In the genomic region with DNA sequence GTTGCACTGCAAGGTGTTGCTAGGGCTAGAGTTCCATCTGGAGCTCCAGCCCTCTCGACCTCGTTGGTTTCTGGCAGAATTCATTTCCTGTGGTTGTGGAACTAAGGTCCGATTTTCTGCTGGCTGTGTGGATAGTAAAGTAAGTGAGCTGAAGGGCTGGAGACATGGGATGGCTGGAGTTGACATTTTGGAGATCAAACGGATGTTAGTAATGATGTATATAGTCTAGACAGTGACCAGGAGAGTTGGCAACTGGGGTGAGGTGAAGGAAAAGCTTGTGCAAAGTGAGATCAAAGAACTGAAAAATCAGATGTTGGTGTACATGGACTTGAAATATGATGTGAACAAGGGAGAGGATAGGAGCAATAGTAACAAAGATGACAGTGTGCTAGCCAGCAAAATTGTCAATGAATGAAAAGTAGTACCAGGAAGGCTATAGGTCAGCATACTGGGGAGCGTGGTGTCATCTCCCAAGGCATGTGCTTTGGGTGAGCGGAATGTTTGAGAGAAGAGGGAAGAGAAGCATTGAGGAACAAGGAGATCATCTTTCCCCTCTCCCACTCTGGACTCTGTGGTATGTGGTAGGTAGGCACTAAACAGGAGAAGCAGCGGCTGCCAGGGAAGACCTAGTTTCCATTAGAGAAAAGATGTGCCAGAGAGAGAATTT, we compare ENCODE assay signal across 14 cellular contexts. TPM values are rescaled to one million over a fixed set of nuclear protein-coding genes. Genes with fewer than 3 reads are reported as not detected.
A peak's percentile ranks its signal among the peaks of the same experiment; 100 is the strongest.
DNase-seq lines count a peak whose midpoint lies in the region; ATAC-seq and TF ChIP-seq lines count a peak whose summit lies in the region.
"Had no signal": no experiment of that assay in that cellular context is flagged by ENCODE, and none has a peak within 500 bp of the region (broad histone marks: within the 10 kb centered on the region; RNA-seq: fewer than 3 reads in every experiment).

No MANE protein-coding gene starts in this region.

- peaks cover 0 to 15% (median 3%) of the 10 kb centered on the region in 11 experiments; a peak in 8 of 22 replicates for H3K9me3 ChIP-seq in BLaER1 treated with 17β-estradiol and CSF1 and Interleukin-3, amounts not matched to agents 10 nM and 100 nM (replicated peaks in 1 of 11)
- no peaks in the 10 kb centered on the region for H3K9me3 ChIP-seq in SU-DHL-6 (ENCODE audit: insufficient read depth, low read length)
- H3K9me3 ChIP-seq in mammary epithelial cell (replicated peaks; ENCODE audit: insufficient read depth, low read length): no peaks in the 10 kb centered on the region
- H3K9me3 ChIP-seq: adrenal gland, tibial artery had no signal

- peaks cover 41 to 53% (median 44%) of the 10 kb centered on the region in 10 experiments for H3K4me1 ChIP-seq in BLaER1 treated with 17β-estradiol and CSF1 and Interleukin-3, amounts not matched to agents 10 nM and 100 nM
- no peaks in the 10 kb centered on the region for H3K4me1 ChIP-seq in mammary epithelial cell (ENCODE audit: insufficient read depth, low read length)
- H3K4me1 ChIP-seq: adrenal gland, tibial artery had no signal

- dilution Hi-C loops in mammary epithelial cell (cut with HindIII; ENCODE audit: low sequenced_read_pairs): loop anchor here (5.0 kb wide), 1 partner anchor 375 kb away; no protein-coding TSS in a partner anchor

- peak overlapping the region in 3 of 11 experiments; percentile 13 to 43 (median 23); a peak in 2 of 22 replicates for H3K27ac ChIP-seq in BLaER1 treated with 17β-estradiol and CSF1 and Interleukin-3, amounts not matched to agents 10 nM and 100 nM
- H3K27ac ChIP-seq in SU-DHL-6 (ENCODE audit: low read depth, low read length) (peak overlapping the region; percentile 96), mammary epithelial cell (ENCODE audit: insufficient read depth, low read depth, low read length) (no peak overlapping the region)
- H3K27ac ChIP-seq: tibial artery had no signal

- intact Hi-C loops in mammary epithelial cell (cut with micrococcal nuclease): no loop called here

- TF ChIP-seq CTCF in SU-DHL-6 (IDR thresholded peaks at IDR 0.05; ENCODE audit: insufficient read depth, low read length, poor library complexity, severe bottlenecking) (no peak), mammary epithelial cell (conservative IDR thresholded peaks at IDR 0.05 in 1 of 2, IDR thresholded peaks at IDR 0.05 in 1 of 2; ENCODE audit: extremely low read depth in 1 of 2, insufficient read depth in 1 of 2, low read depth in 1 of 2, low read length in 2 of 2) (no peak), GM20000 (IDR thresholded peaks at IDR 0.05; ENCODE audit: extremely low read depth, missing control alignments) (no peak)

- DNase-seq in mammary epithelial cell (no peak), NOMO-1 treated with dmso at 0.1 percent for 144 hours (lab: John Stamatoyannopoulos, UW; ENCODE audit: unreplicated experiment) (no peak), GM20000 (ENCODE audit: low spot score) (no peak)
- DNase-seq in stimulated activated CD4-positive, alpha-beta T cell treated with anti-CD3 and anti-CD28 coated beads, Interleukin-15, amount 100 ng/mL, for 24 hours: no peak
- DNase-seq: C1 segment of cervical spinal cord, HCEC 1CT, NCI-H2081, tibial artery had no signal

- in situ Hi-C loops in mammary epithelial cell (cut with MboI; ENCODE audit: low sequenced_read_pairs in 2 of 2): no loop called here

- no peak overlapping the region for H2AFZ ChIP-seq in SU-DHL-6 (ENCODE audit: low read depth, low read length, severe bottlenecking)
- no peak overlapping the region for H2AFZ ChIP-seq in mammary epithelial cell (ENCODE audit: low read depth, low read length)

- no peaks in the 10 kb centered on the region for H3K9me2 ChIP-seq in SU-DHL-6 (replicated peaks; ENCODE audit: insufficient read depth, low read length)

- peak overlapping the region in 2 of 10 experiments; percentile 1 to 29; a peak in 4 of 20 replicates for H3K4me3 ChIP-seq in BLaER1 treated with 17β-estradiol and CSF1 and Interleukin-3, amounts not matched to agents 10 nM and 100 nM
- peak overlapping the region; percentile 47 for H3K4me3 ChIP-seq in SU-DHL-6 (ENCODE audit: insufficient read depth, low read length, poor library complexity, severe bottlenecking)
- no peak overlapping the region for H3K4me3 ChIP-seq in mammary epithelial cell (replicated peaks in 1 of 3; ENCODE audit: insufficient read depth in 1 of 3, low read depth in 2 of 3, low read length in 3 of 3)
- H3K4me3 ChIP-seq: adrenal gland, lung, tibial artery had no signal

- BruUV-seq in mammary epithelial cell (replicated peaks; lab: Mats Ljungman, UMichigan): no TSS peak

- 84% methylated on average over 7 of the region's 7 CpGs for WGBS in mammary epithelial cell (ENCODE audit: low coverage, missing lambda C conversion rate)

- ATAC-seq in GM19043 (IDR thresholded peaks at IDR 0.05; ENCODE audit: low read depth, unreplicated experiment) (peak; percentile 24), HG02870 (IDR thresholded peaks at IDR 0.05; ENCODE audit: unreplicated experiment) (peak; percentile 22)

- peaks cover 85% of the 10 kb centered on the region for H3K79me2 ChIP-seq in SU-DHL-6 (ENCODE audit: insufficient read depth, low read length)
- peaks cover 64% of the 10 kb centered on the region for H3K79me2 ChIP-seq in mammary epithelial cell (ENCODE audit: insufficient read depth, low read length)

- H3K27me3 ChIP-seq in BLaER1 treated with 17β-estradiol and CSF1 and Interleukin-3, amounts not matched to agents 10 nM and 100 nM: no peaks in the 10 kb centered on the region
- H3K27me3 ChIP-seq in SU-DHL-6 (ENCODE audit: low read length) (no peaks in the 10 kb centered on the region), mammary epithelial cell (ENCODE audit: insufficient read depth, low read length) (no peaks in the 10 kb centered on the region)
- H3K27me3 ChIP-seq: adrenal gland, tibial artery had no signal

- peaks cover 64% of the 10 kb centered on the region for H3F3A ChIP-seq in SU-DHL-6 (ENCODE audit: insufficient read depth)

- H3K9ac ChIP-seq in BLaER1 treated with 17β-estradiol and CSF1 and Interleukin-3, amounts not matched to agents 10 nM and 100 nM: peak overlapping the region in 3 of 11 experiments; percentile 0 to 32 (median 11); a peak in 1 of 22 replicates
- peak overlapping the region; percentile 58 for H3K9ac ChIP-seq in SU-DHL-6 (ENCODE audit: low read length)
- no peak overlapping the region for H3K9ac ChIP-seq in mammary epithelial cell (ENCODE audit: insufficient read depth, low read length)

- H4K20me1 ChIP-seq in BLaER1 treated with 17β-estradiol and CSF1 and Interleukin-3, amounts not matched to agents 10 nM and 100 nM: peaks cover 0 to 51% (median 14%) of the 10 kb centered on the region in 11 experiments; a peak in 15 of 22 replicates
- no peaks in the 10 kb centered on the region for H4K20me1 ChIP-seq in SU-DHL-6 (ENCODE audit: low read depth, low read length)
- H4K20me1 ChIP-seq in mammary epithelial cell (ENCODE audit: insufficient read depth, low read length): no peaks in the 10 kb centered on the region

- peaks cover 13 to 75% (median 44%) of the 10 kb centered on the region in 11 experiments for H3K36me3 ChIP-seq in BLaER1 treated with 17β-estradiol and CSF1 and Interleukin-3, amounts not matched to agents 10 nM and 100 nM
- H3K36me3 ChIP-seq in SU-DHL-6 (ENCODE audit: low read length) (peaks cover 7% of the 10 kb centered on the region; the same call in 1 of the 2 replicates), mammary epithelial cell (ENCODE audit: insufficient read depth, low read length) (peaks cover 9% of the 10 kb centered on the region)
- H3K36me3 ChIP-seq: adrenal gland had no signal

- CTCF ChIA-PET in mammary epithelial cell (lab: Charles Lee; ENCODE audit: low non-redundant PET): no interaction called here

- H3K4me2 ChIP-seq in BLaER1 treated with 17β-estradiol and CSF1 and Interleukin-3, amounts not matched to agents 10 nM and 100 nM: peak overlapping the region; percentile 60 to 98 (median 78)
- H3K4me2 ChIP-seq in SU-DHL-6 (ENCODE audit: low read depth, low read length, poor library complexity, severe bottlenecking) (peak overlapping the region; percentile 84), mammary epithelial cell (ENCODE audit: insufficient read depth, low read depth, low read length) (no peak overlapping the region)

RNA-seq across cellular contexts. Expression of a gene that starts 7.8 kb away (rescaled TPM):
- 10 to 100 TPM; 10.8 to 14.9 TPM for total RNA-seq in mammary epithelial cell
- 6.7 TPM for polyA plus RNA-seq in mammary epithelial cell
- polyA minus RNA-seq in mammary epithelial cell: 3.4 TPM

RNA-seq across cellular contexts. Expression of a gene that starts 7.9 kb away (rescaled TPM):
- total RNA-seq in mammary epithelial cell: 1 to 10 TPM; 4.3 to 7.4 TPM
- polyA plus RNA-seq in mammary epithelial cell: 8.3 TPM
- polyA minus RNA-seq in mammary epithelial cell: 18.6 TPM
